8 cellular contexts compared by ENCODE assay signal in the genomic region with DNA sequence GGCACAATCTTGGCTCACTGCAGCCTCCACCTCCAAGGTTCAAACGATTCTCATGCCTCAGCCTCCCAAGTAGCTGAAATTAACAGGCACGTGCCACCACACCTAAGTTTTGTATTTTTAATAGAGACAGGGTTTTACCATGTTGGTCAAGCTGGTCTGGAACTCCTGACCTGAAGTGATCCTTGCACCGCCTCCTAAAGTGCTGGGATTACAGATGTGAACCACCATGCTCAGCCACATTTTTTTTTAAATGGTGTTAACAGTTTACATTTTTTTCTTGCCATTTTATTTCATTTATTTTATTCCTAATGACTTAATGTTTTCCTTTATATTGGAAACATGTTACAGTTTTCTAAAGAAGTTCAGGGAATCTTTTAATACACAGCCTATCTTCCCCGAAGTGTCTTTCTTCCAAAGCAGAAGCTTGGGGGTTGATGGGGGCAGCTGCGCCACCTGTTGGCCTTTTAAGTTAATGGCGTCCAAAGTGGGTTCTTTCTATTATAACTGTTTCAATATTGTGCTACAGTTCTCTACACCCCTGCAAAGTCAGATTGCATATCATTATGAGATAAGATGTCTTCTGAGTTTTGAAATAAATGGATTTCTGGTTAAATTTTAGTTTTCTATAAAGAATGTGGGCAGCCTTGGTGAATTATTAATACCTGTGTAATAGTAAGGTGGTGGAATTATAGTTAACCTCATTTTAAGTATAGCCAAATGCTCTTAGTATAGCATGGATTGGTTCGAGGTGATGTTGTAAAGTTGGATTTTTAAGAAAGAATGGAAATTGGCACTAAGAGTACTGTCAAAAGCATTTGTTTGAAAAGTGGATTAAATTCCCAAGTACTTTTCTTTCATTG. TPM values are rescaled to one million over a fixed set of nuclear protein-coding genes. Genes with fewer than 3 reads are reported as not detected.
DNase-seq lines count a peak whose midpoint lies in the region; ATAC-seq lines count a peak whose summit lies in the region.

No MANE protein-coding gene starts in this region.

- intact Hi-C loops in left colon (cut with DNase I, micrococcal nuclease) = loop anchor here (2.0 to 10.0 kb wide), 3 partner anchors 101 to 127 kb away; no protein-coding TSS in a partner anchor

- ATAC-seq in GM18868 (IDR thresholded peaks at IDR 0.05; ENCODE audit: unreplicated experiment) (peak; percentile 47), left colon (peak; percentile 78), HG03159 (IDR thresholded peaks at IDR 0.05; ENCODE audit: unreplicated experiment) (no peak)

- DNase-seq in 8988T = peak; percentile 28
- peak; percentile 66 for DNase-seq in NCI-H2171 treated with DMSO at 0.1 percent for 48 hours (lab: John Stamatoyannopoulos, UW)
- DNase-seq in activated CD4-positive, CD25-positive, alpha-beta regulatory T cell treated with anti-CD3 and anti-CD28 coated beads, Interleukin-2, amount 50 U/mL, for 16 hours (ENCODE audit: low read depth, low spot score) = peak; percentile 21
- DNase-seq in cerebellar cortex (ENCODE audit: low spot score) = peak; percentile 74
- peak in 1 of 2 donors; percentile 60 for DNase-seq in left colon
- peak; percentile 20 to 29 (median 23) for DNase-seq in stimulated activated CD4-positive, alpha-beta T cell treated with anti-CD3 and anti-CD28 coated beads, TNF-alpha, amount 100 ng/mL, for 48 hours (ENCODE audit: low read depth in 3 of 3)

RNA-seq across cellular contexts. Expression of a gene that starts 42.0 kb away (rescaled TPM):
- total RNA-seq in left colon = 10 to 100 TPM; 58.0 to 74.7 TPM
